ENCODE assay signal across 8 cellular contexts in the genomic region with DNA sequence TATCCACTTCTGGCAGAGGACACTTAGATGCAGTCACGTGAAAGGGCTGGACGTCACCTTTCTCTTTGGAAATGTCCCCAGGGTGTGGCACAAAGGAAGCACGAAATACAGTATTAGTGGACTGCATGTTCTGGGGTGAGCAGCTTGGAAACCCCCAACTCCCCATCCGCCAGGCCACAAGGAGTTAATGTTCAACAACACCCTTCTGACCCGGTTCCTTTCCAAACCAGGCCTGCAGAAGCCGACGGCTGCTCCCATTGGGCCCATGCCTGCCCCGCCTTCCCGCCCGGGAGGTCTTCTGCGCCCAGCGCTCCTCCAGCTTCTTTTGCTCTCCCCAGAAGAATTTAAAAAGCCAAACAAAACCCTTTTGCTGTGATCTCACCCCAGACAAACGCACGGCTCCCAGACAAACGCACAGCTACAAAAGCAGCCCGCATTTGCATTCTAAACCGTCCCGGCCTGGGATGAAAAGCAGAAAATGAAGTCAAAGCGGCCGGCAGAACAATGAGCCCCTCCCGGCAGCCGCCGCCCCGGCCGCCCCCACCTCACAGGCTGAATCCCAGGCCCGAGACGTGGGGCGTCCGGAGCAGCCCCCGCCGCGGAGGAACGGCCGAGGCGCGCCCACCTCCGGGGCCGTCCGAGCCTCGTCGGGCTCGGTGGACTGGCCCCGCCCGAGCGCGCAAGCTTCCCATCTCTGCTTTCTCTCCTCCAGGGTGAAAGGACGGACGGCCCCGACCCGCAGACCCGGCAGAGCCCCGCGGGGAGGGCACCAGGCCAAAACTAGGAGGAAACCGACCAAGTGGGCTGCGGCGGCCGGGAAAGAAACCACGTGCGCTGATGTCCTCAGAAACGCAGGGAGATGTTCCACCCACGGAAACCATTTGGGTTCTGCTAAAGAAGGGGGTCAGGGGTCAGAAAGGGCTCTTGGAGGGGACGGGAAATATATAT.
A peak's percentile ranks its signal among the peaks of the same experiment; 100 is the strongest.
DNase-seq lines count a peak whose midpoint lies in the region; ATAC-seq, FAIRE-seq and TF ChIP-seq lines count a peak whose summit lies in the region.

No MANE protein-coding gene starts in this region.

- H3K36me3 Mint-ChIP-seq in nephron (ENCODE audit: low read depth) = no peaks in the 10 kb centered on the region
- no peaks in the 10 kb centered on the region for H3K36me3 Mint-ChIP-seq in T-cell

- peak overlapping the region; percentile 77 for H3K4me2 ChIP-seq in PC-3 (ENCODE audit: low read length)

- no peaks in the 10 kb centered on the region for H3K9me2 ChIP-seq in PC-3 (replicated peaks; ENCODE audit: low read length)

- no peak for TF ChIP-seq CTCF in PC-3 (conservative IDR thresholded peaks at IDR 0.05; ENCODE audit: low read depth, low read length)
- no peak for TF ChIP-seq CTCF in foreskin fibroblast (IDR thresholded peaks at IDR 0.05; ENCODE audit: low read depth, low read length)
- no peak for TF ChIP-seq CTCF in nephron (IDR thresholded peaks at IDR 0.05; ENCODE audit: unreplicated experiment in 3 of 3)

- BruUV-seq in PC-3 (replicated peaks; lab: Mats Ljungman, UMichigan) = no TSS peak

- H3K4me1 Mint-ChIP-seq in nephron (peaks cover 19% of the 10 kb centered on the region), T-cell (peaks cover 0 to 6% (median 0%) of the 10 kb centered on the region in 3 donors)

- H3K4me3 Mint-ChIP-seq in nephron (peak overlapping the region; percentile 77 to 88 (median 84)), T-cell (peak overlapping the region in 1 of 3 donors; percentile 13)

- ATAC-seq in PC-3 = peak; percentile 35
- ATAC-seq in GM21447 (IDR thresholded peaks at IDR 0.05; ENCODE audit: unreplicated experiment) = no peak
- no peak for ATAC-seq in HG02884 (IDR thresholded peaks at IDR 0.05; ENCODE audit: unreplicated experiment)
- no peak for ATAC-seq in T-cell (replicated peaks in 1 of 4)

- H3K4me1 ChIP-seq in PC-3 (ENCODE audit: insufficient read depth, low read length) = peaks cover 23% of the 10 kb centered on the region

- POLR2A ChIA-PET in PC-3 (lab: Charles Lee; ENCODE audit: unreplicated experiment) (no interaction called here), T-cell (lab: Charles Lee) (no interaction called here)

- peak overlapping the region; percentile 21; the same call in 1 of the 2 replicates for H3K9ac ChIP-seq in PC-3 (ENCODE audit: low read length)

- no peaks in the 10 kb centered on the region for H3K36me3 ChIP-seq in PC-3 (ENCODE audit: low read depth, low read length)

- H3K4me3 ChIP-seq in PC-3 (ENCODE audit: low read length) = peak overlapping the region; percentile 63
- H3K4me3 ChIP-seq in foreskin fibroblast (ENCODE audit: low read depth in 1 of 2, low read length in 2 of 2) = peak overlapping the region; percentile 50 to 57

- H3K27ac Mint-ChIP-seq in nephron = peak overlapping the region; percentile 93 to 97 (median 93)
- H3K27ac Mint-ChIP-seq in T-cell = no peak overlapping the region

- H3K79me2 ChIP-seq in PC-3 (ENCODE audit: low read length) = no peaks in the 10 kb centered on the region

- H3K27me3 ChIP-seq in PC-3 (ENCODE audit: low read length) = no peaks in the 10 kb centered on the region

- H3K27me3 Mint-ChIP-seq in nephron (ENCODE audit: low read depth) = no peaks in the 10 kb centered on the region
- H3K27me3 Mint-ChIP-seq in T-cell = peaks cover 38 to 40% of the 10 kb centered on the region in 2 donors

- no peaks in the 10 kb centered on the region for H4K20me1 ChIP-seq in PC-3 (ENCODE audit: low read length)

- FAIRE-seq in GM19239 (lab: Jason Lieb, UNC) = no peak

- H3F3A ChIP-seq in PC-3 (ENCODE audit: low read length, unreplicated experiment) = no peaks in the 10 kb centered on the region

- DNase-seq in CD1c-positive myeloid dendritic cell (ENCODE audit: extremely low spot score) = peak; percentile 64
- DNase-seq in PC-3 = no peak
- peak in 1 of 2 donors; percentile 69 for DNase-seq in foreskin fibroblast
- no peak for DNase-seq in GM19239 (ENCODE audit: insufficient read length, low spot score)
- DNase-seq in T-cell = no peak

- no peak overlapping the region for H3K27ac ChIP-seq in PC-3 (ENCODE audit: low read length)

- CTCF ChIA-PET in PC-3 (lab: Charles Lee) = no interaction called here
- CTCF ChIA-PET in T-cell (lab: Charles Lee) = no interaction called here

- no peaks in the 10 kb centered on the region for H3K9me3 ChIP-seq in PC-3 (ENCODE audit: low read length)

- intact Hi-C loops in PC-3 (cut with micrococcal nuclease) = no loop called here

- H3K9me3 Mint-ChIP-seq in nephron (no peaks in the 10 kb centered on the region), T-cell (peaks cover 0 to 6% (median 5%) of the 10 kb centered on the region in 3 donors)

- peak overlapping the region; percentile 70 for H2AFZ ChIP-seq in PC-3 (ENCODE audit: low read length)

Comparison
In these comparisons a context has a peak if more than half of its experiments do, and no peak if none do; other contexts are left out.
1. H3K27ac Mint-ChIP-seq: peak in nephron (3 of 3); none in T-cell (0 of 2).